Comparison of ENCODE assay signal across 2 cellular contexts in the genomic region with DNA sequence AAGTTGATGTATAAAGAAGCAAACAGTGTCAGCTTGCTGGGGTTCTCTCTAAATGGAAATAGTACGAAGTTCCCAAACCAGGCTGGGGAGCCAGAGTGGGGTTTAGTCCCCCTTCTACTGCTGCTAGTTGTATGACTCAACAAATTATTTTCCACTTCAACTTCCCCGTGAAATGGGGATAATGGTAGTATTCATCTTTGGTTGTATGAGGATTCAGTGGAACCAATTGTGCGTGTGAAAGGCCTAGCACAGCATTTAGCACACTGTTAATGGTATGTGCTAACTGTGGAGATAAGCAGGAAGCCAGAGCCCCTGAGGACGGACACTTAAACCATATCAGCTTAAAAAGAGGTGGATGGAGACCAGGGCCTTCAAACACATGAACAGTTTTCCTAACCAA.
A peak's percentile ranks its signal among the peaks of the same experiment; 100 is the strongest.
TF ChIP-seq lines count a peak whose summit lies in the region.

No MANE protein-coding gene starts in this region.

TF ChIP-seq in K562, 482 proteins besides CTCF, POLR2A, EP300 and RAD21 (continues in another document):
- TF ChIP-seq, protein P1, sequence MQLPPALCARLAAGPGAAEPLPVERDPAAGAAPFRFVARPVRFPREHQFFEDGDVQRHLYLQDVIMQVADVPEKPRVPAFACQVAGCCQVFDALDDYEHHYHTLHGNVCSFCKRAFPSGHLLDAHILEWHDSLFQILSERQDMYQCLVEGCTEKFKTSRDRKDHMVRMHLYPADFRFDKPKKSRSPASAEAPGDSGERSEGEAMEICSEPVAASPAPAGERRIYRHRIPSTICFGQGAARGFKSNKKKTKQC (CRISPR knock-in tag; IDR thresholded peaks at IDR 0.05): no peak
- TF ChIP-seq, protein P2, sequence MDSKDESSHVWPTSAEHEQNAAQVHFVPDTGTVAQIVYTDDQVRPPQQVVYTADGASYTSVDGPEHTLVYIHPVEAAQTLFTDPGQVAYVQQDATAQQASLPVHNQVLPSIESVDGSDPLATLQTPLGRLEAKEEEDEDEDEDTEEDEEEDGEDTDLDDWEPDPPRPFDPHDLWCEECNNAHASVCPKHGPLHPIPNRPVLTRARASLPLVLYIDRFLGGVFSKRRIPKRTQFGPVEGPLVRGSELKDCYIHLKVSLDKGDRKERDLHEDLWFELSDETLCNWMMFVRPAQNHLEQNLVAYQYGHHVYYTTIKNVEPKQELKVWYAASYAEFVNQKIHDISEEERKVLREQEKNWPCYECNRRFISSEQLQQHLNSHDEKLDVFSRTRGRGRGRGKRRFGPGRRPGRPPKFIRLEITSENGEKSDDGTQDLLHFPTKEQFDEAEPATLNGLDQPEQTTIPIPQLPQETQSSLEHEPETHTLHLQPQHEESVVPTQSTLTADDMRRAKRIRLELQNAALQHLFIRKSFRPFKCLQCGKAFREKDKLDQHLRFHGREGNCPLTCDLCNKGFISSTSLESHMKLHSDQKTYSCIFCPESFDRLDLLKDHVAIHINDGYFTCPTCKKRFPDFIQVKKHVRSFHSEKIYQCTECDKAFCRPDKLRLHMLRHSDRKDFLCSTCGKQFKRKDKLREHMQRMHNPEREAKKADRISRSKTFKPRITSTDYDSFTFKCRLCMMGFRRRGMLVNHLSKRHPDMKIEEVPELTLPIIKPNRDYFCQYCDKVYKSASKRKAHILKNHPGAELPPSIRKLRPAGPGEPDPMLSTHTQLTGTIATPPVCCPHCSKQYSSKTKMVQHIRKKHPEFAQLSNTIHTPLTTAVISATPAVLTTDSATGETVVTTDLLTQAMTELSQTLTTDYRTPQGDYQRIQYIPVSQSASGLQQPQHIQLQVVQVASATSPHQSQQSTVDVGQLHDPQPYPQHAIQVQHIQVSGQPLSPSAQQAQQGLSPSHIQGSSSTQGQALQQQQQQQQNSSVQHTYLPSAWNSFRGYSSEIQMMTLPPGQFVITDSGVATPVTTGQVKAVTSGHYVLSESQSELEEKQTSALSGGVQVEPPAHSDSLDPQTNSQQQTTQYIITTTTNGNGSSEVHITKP (IDR thresholded peaks at IDR 0.05; ENCODE audit: partially characterized antibody): peak; percentile 74
- TF ChIP-seq MAFG (tag; conservative IDR thresholded peaks at IDR 0.05) (peak; percentile 32; the same call in 1 of the 2 replicates), ZFX (CRISPR knock-in tag; IDR thresholded peaks at IDR 0.05) (peak; percentile 28; the same call in 1 of the 2 replicates), HMG20B (CRISPR knock-in tag; IDR thresholded peaks at IDR 0.05) (no peak), MED1 (CRISPR knock-in tag; IDR thresholded peaks at IDR 0.05; ENCODE audit: borderline replicate concordance) (no peak), KDM2B (CRISPR knock-in tag; IDR thresholded peaks at IDR 0.05) (no peak), ZNF316 (IDR thresholded peaks at IDR 0.05) (peak; percentile 47; the same call in 1 of the 2 replicates), ZNF354B (CRISPR knock-in tag; IDR thresholded peaks at IDR 0.05) (no peak), MTA1 (IDR thresholded peaks at IDR 0.05; ENCODE audit: borderline replicate concordance) (no peak), ZSCAN32 (CRISPR knock-in tag; IDR thresholded peaks at IDR 0.05) (no peak), ETS2 (tag; IDR thresholded peaks at IDR 0.05; ENCODE audit: borderline replicate concordance, poor library complexity, severe bottlenecking) (no peak)
- TF ChIP-seq, protein P3, sequence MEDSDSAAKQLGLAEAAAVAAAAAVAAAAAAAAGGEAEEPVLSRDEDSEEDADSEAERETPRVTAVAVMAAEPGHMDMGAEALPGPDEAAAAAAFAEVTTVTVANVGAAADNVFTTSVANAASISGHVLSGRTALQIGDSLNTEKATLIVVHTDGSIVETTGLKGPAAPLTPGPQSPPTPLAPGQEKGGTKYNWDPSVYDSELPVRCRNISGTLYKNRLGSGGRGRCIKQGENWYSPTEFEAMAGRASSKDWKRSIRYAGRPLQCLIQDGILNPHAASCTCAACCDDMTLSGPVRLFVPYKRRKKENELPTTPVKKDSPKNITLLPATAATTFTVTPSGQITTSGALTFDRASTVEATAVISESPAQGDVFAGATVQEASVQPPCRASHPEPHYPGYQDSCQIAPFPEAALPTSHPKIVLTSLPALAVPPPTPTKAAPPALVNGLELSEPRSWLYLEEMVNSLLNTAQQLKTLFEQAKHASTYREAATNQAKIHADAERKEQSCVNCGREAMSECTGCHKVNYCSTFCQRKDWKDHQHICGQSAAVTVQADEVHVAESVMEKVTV (CRISPR knock-in tag; IDR thresholded peaks at IDR 0.05): no peak
- TF ChIP-seq, protein P4, sequence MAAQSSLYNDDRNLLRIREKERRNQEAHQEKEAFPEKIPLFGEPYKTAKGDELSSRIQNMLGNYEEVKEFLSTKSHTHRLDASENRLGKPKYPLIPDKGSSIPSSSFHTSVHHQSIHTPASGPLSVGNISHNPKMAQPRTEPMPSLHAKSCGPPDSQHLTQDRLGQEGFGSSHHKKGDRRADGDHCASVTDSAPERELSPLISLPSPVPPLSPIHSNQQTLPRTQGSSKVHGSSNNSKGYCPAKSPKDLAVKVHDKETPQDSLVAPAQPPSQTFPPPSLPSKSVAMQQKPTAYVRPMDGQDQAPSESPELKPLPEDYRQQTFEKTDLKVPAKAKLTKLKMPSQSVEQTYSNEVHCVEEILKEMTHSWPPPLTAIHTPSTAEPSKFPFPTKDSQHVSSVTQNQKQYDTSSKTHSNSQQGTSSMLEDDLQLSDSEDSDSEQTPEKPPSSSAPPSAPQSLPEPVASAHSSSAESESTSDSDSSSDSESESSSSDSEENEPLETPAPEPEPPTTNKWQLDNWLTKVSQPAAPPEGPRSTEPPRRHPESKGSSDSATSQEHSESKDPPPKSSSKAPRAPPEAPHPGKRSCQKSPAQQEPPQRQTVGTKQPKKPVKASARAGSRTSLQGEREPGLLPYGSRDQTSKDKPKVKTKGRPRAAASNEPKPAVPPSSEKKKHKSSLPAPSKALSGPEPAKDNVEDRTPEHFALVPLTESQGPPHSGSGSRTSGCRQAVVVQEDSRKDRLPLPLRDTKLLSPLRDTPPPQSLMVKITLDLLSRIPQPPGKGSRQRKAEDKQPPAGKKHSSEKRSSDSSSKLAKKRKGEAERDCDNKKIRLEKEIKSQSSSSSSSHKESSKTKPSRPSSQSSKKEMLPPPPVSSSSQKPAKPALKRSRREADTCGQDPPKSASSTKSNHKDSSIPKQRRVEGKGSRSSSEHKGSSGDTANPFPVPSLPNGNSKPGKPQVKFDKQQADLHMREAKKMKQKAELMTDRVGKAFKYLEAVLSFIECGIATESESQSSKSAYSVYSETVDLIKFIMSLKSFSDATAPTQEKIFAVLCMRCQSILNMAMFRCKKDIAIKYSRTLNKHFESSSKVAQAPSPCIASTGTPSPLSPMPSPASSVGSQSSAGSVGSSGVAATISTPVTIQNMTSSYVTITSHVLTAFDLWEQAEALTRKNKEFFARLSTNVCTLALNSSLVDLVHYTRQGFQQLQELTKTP (IDR thresholded peaks at IDR 0.05; ENCODE audit: low read depth in 1 of 2, partially characterized antibody in 2 of 2): no peak
- TF ChIP-seq, protein P5, sequence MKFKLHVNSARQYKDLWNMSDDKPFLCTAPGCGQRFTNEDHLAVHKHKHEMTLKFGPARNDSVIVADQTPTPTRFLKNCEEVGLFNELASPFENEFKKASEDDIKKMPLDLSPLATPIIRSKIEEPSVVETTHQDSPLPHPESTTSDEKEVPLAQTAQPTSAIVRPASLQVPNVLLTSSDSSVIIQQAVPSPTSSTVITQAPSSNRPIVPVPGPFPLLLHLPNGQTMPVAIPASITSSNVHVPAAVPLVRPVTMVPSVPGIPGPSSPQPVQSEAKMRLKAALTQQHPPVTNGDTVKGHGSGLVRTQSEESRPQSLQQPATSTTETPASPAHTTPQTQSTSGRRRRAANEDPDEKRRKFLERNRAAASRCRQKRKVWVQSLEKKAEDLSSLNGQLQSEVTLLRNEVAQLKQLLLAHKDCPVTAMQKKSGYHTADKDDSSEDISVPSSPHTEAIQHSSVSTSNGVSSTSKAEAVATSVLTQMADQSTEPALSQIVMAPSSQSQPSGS (CRISPR knock-in tag; IDR thresholded peaks at IDR 0.05): no peak

TF ChIP-seq in HepG2, 621 proteins besides CTCF, POLR2A, EP300 and RAD21:
- TF ChIP-seq, protein P6, sequence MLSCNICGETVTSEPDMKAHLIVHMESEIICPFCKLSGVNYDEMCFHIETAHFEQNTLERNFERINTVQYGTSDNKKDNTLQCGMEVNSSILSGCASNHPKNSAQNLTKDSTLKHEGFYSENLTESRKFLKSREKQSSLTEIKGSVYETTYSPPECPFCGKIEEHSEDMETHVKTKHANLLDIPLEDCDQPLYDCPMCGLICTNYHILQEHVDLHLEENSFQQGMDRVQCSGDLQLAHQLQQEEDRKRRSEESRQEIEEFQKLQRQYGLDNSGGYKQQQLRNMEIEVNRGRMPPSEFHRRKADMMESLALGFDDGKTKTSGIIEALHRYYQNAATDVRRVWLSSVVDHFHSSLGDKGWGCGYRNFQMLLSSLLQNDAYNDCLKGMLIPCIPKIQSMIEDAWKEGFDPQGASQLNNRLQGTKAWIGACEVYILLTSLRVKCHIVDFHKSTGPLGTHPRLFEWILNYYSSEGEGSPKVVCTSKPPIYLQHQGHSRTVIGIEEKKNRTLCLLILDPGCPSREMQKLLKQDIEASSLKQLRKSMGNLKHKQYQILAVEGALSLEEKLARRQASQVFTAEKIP (CRISPR knock-in tag; IDR thresholded peaks at IDR 0.05; ENCODE audit: borderline replicate concordance): no peak
- TF ChIP-seq, protein P7, sequence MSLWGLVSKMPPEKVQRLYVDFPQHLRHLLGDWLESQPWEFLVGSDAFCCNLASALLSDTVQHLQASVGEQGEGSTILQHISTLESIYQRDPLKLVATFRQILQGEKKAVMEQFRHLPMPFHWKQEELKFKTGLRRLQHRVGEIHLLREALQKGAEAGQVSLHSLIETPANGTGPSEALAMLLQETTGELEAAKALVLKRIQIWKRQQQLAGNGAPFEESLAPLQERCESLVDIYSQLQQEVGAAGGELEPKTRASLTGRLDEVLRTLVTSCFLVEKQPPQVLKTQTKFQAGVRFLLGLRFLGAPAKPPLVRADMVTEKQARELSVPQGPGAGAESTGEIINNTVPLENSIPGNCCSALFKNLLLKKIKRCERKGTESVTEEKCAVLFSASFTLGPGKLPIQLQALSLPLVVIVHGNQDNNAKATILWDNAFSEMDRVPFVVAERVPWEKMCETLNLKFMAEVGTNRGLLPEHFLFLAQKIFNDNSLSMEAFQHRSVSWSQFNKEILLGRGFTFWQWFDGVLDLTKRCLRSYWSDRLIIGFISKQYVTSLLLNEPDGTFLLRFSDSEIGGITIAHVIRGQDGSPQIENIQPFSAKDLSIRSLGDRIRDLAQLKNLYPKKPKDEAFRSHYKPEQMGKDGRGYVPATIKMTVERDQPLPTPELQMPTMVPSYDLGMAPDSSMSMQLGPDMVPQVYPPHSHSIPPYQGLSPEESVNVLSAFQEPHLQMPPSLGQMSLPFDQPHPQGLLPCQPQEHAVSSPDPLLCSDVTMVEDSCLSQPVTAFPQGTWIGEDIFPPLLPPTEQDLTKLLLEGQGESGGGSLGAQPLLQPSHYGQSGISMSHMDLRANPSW (CRISPR knock-in tag; IDR thresholded peaks at IDR 0.05; ENCODE audit: borderline replicate concordance): no peak
- TF ChIP-seq ZNF180 (CRISPR knock-in tag; IDR thresholded peaks at IDR 0.05; ENCODE audit: borderline replicate concordance, low read depth) (no peak), KDM1A (CRISPR knock-in tag; IDR thresholded peaks at IDR 0.05) (no peak), RBFOX2 (IDR thresholded peaks at IDR 0.05; ENCODE audit: low read depth, low read length) (no peak), SOX5 (CRISPR knock-in tag; IDR thresholded peaks at IDR 0.05; ENCODE audit: borderline replicate concordance) (no peak), ZNF484 (CRISPR knock-in tag; IDR thresholded peaks at IDR 0.05; ENCODE audit: borderline replicate concordance, low read depth) (no peak), TEAD3 (CRISPR knock-in tag; optimal IDR thresholded peaks at IDR 0.05; ENCODE audit: borderline replicate concordance) (no peak), ARID2 (CRISPR knock-in tag; IDR thresholded peaks at IDR 0.05; ENCODE audit: borderline replicate concordance) (no peak), ZNF121 (CRISPR knock-in tag; IDR thresholded peaks at IDR 0.05) (no peak), ZNF703 (CRISPR knock-in tag; IDR thresholded peaks at IDR 0.05; ENCODE audit: borderline replicate concordance) (no peak), ZNF24 (IDR thresholded peaks at IDR 0.05) (no peak), NCOA5 (CRISPR knock-in tag; IDR thresholded peaks at IDR 0.05) (no peak), ZNF569 (CRISPR knock-in tag; IDR thresholded peaks at IDR 0.05; ENCODE audit: borderline replicate concordance) (no peak), SIN3A (IDR thresholded peaks at IDR 0.05; ENCODE audit: borderline replicate concordance, low read depth, low read length) (no peak), ZZZ3 (CRISPR knock-in tag; IDR thresholded peaks at IDR 0.05; ENCODE audit: borderline replicate concordance) (no peak), KMT2A (CRISPR knock-in tag; IDR thresholded peaks at IDR 0.05) (no peak)
- TF ChIP-seq, protein P8, sequence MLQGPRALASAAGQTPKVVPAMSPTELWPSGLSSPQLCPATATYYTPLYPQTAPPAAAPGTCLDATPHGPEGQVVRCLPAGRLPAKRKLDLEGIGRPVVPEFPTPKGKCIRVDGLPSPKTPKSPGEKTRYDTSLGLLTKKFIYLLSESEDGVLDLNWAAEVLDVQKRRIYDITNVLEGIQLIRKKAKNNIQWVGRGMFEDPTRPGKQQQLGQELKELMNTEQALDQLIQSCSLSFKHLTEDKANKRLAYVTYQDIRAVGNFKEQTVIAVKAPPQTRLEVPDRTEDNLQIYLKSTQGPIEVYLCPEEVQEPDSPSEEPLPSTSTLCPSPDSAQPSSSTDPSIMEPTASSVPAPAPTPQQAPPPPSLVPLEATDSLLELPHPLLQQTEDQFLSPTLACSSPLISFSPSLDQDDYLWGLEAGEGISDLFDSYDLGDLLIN (CRISPR knock-in tag; IDR thresholded peaks at IDR 0.05; ENCODE audit: borderline replicate concordance): no peak
- TF ChIP-seq, protein P9, sequence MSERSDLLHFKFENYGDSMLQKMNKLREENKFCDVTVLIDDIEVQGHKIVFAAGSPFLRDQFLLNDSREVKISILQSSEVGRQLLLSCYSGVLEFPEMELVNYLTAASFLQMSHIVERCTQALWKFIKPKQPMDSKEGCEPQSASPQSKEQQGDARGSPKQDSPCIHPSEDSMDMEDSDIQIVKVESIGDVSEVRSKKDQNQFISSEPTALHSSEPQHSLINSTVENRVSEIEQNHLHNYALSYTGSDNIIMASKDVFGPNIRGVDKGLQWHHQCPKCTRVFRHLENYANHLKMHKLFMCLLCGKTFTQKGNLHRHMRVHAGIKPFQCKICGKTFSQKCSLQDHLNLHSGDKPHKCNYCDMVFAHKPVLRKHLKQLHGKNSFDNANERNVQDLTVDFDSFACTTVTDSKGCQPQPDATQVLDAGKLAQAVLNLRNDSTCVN (CRISPR knock-in tag; IDR thresholded peaks at IDR 0.05; ENCODE audit: borderline replicate concordance): no peak
